ENCODE assay signal across 1 cellular context in genomic region chr20:32003325-32003724, GRCh38.
TF ChIP-seq lines count a peak whose summit lies in the region.

No MANE protein-coding gene starts in this region.

TF ChIP-seq in HepG2, 621 proteins besides CTCF, POLR2A, EP300 and RAD21:
- TF ChIP-seq NFYB (CRISPR knock-in tag; IDR thresholded peaks at IDR 0.05) (peak; percentile 24; the same call in 1 of the 2 replicates), ZIK1 (CRISPR knock-in tag; IDR thresholded peaks at IDR 0.05; ENCODE audit: borderline replicate concordance, low read depth) (no peak), MAFF (IDR thresholded peaks at IDR 0.05; ENCODE audit: low read depth, low read length) (no peak)
TF ChIP-seq in HepG2: peak in this region for 1.
